In the genomic region with DNA sequence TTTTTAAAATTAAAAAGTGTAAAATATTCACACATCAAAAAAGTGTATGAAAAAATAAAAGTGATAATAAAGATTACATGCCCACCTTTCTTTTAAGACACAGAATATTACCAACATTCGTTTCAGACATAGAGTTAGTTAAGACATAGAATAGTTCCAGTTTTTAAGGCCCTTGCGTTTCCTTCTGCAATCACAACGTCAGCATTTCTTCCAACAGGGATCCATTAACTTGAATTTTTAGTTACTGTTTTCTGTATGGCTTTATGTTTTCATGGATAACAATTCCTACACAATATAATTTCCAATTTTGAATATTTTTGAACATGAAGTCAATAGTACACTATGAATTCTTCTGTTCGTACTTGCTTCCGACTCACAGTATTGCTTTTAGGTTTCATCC, we compare ENCODE assay signal across 3 cellular contexts.
TF ChIP-seq lines count a peak whose summit lies in the region.

No MANE protein-coding gene starts in this region.

TF ChIP-seq in HepG2, 621 proteins besides CTCF, POLR2A, EP300 and RAD21:
- no peak for TF ChIP-seq ZNF615 (CRISPR knock-in tag; IDR thresholded peaks at IDR 0.05; ENCODE audit: borderline replicate concordance)
- no peak for TF ChIP-seq ZNF251 (CRISPR knock-in tag; IDR thresholded peaks at IDR 0.05)
- TF ChIP-seq ZNF777 (CRISPR knock-in tag; IDR thresholded peaks at IDR 0.05) = no peak
- TF ChIP-seq MAFK (conservative IDR thresholded peaks at IDR 0.05 in 1 of 2, IDR thresholded peaks at IDR 0.05 in 1 of 2; ENCODE audit: low read length in 2 of 2) = peak in 1 of 2 experiments; percentile 64; a peak in 3 of 4 replicates
- TF ChIP-seq MAFF (IDR thresholded peaks at IDR 0.05; ENCODE audit: low read depth, low read length) = peak; percentile 60
- no peak for TF ChIP-seq ZNF543 (CRISPR knock-in tag; IDR thresholded peaks at IDR 0.05)
TF ChIP-seq in HepG2: peak in this region for 2.

TF ChIP-seq in IMR-90, 13 proteins besides CTCF, POLR2A, EP300 and RAD21:
- TF ChIP-seq MXI1 (IDR thresholded peaks at IDR 0.05; ENCODE audit: borderline replicate concordance, low read depth, low read length) = no peak
- TF ChIP-seq MAFK (IDR thresholded peaks at IDR 0.05; ENCODE audit: low read depth, low read length) = 0 out of 2 replicates have a peak, but pooled peaks have one; percentile 15
- no peak for TF ChIP-seq USF2 (IDR thresholded peaks at IDR 0.05; ENCODE audit: low read depth, low read length)

TF ChIP-seq in K562, 482 proteins besides CTCF, POLR2A, EP300 and RAD21:
- TF ChIP-seq, protein P1, sequence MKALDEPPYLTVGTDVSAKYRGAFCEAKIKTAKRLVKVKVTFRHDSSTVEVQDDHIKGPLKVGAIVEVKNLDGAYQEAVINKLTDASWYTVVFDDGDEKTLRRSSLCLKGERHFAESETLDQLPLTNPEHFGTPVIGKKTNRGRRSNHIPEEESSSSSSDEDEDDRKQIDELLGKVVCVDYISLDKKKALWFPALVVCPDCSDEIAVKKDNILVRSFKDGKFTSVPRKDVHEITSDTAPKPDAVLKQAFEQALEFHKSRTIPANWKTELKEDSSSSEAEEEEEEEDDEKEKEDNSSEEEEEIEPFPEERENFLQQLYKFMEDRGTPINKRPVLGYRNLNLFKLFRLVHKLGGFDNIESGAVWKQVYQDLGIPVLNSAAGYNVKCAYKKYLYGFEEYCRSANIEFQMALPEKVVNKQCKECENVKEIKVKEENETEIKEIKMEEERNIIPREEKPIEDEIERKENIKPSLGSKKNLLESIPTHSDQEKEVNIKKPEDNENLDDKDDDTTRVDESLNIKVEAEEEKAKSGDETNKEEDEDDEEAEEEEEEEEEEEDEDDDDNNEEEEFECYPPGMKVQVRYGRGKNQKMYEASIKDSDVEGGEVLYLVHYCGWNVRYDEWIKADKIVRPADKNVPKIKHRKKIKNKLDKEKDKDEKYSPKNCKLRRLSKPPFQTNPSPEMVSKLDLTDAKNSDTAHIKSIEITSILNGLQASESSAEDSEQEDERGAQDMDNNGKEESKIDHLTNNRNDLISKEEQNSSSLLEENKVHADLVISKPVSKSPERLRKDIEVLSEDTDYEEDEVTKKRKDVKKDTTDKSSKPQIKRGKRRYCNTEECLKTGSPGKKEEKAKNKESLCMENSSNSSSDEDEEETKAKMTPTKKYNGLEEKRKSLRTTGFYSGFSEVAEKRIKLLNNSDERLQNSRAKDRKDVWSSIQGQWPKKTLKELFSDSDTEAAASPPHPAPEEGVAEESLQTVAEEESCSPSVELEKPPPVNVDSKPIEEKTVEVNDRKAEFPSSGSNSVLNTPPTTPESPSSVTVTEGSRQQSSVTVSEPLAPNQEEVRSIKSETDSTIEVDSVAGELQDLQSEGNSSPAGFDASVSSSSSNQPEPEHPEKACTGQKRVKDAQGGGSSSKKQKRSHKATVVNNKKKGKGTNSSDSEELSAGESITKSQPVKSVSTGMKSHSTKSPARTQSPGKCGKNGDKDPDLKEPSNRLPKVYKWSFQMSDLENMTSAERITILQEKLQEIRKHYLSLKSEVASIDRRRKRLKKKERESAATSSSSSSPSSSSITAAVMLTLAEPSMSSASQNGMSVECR (CRISPR knock-in tag; IDR thresholded peaks at IDR 0.05) = no peak
- 0 out of 2 replicates have a peak, but pooled peaks have one; percentile 13 for TF ChIP-seq ZNF316 (IDR thresholded peaks at IDR 0.05)
- no peak for TF ChIP-seq PCBP2 (IDR thresholded peaks at IDR 0.05; ENCODE audit: low read depth, low read length, poor library complexity, severe bottlenecking)
- TF ChIP-seq ZNF239 (CRISPR knock-in tag; IDR thresholded peaks at IDR 0.05) = no peak
